In genomic region chr3:172520332-172520831, GRCh38 we compare ENCODE assay signal across 8 cellular contexts. TPM values are rescaled to one million over a fixed set of nuclear protein-coding genes. Genes with fewer than 3 reads are reported as not detected.
A peak's percentile ranks its signal among the peaks of the same experiment; 100 is the strongest.
DNase-seq lines count a peak whose midpoint lies in the region; ATAC-seq and TF ChIP-seq lines count a peak whose summit lies in the region.

No MANE protein-coding gene starts in this region.

- H3K27ac ChIP-seq in GM23248 (peak overlapping the region; percentile 49), upper lobe of left lung (peak overlapping the region; percentile 57 to 95 (median 79))

- no peak overlapping the region for H2AFZ ChIP-seq in GM23248

- DNase-seq in GM13977 (ENCODE audit: low spot score) (peak; percentile 15), GM23248 (peak; percentile 77), RPMI7951 (ENCODE audit: low read depth) (peak; percentile 97), fibroblast of the aortic adventitia (ENCODE audit: low read depth) (peak; percentile 37), upper lobe of left lung (no peak), NCI-H774 (lab: John Stamatoyannopoulos, UW) (no peak), SKM-1 (lab: John Stamatoyannopoulos, UW; ENCODE audit: unreplicated experiment) (no peak)

- no peak for TF ChIP-seq CTCF in GM13977 (IDR thresholded peaks at IDR 0.05; ENCODE audit: extremely low read depth, insufficient read depth, missing control alignments)
- TF ChIP-seq CTCF in fibroblast of the aortic adventitia (IDR thresholded peaks at IDR 0.05; ENCODE audit: insufficient read depth, low read length): no peak
- TF ChIP-seq CTCF in upper lobe of left lung (IDR thresholded peaks at IDR 0.05): no peak

- H4K20me1 ChIP-seq in GM23248 (ENCODE audit: insufficient read depth): no peaks in the 10 kb centered on the region

- ATAC-seq in upper lobe of left lung (ENCODE audit: low FRiP score in 2 of 2): no peak
- ATAC-seq in HG02588 (IDR thresholded peaks at IDR 0.05; ENCODE audit: unreplicated experiment): no peak

- H3K27me3 ChIP-seq in GM23248 (replicated peaks; ENCODE audit: insufficient read depth) (no peaks in the 10 kb centered on the region), upper lobe of left lung (no peaks in the 10 kb centered on the region)

- no peaks in the 10 kb centered on the region for H3K9me3 ChIP-seq in GM23248 (ENCODE audit: low read depth)
- no peaks in the 10 kb centered on the region for H3K9me3 ChIP-seq in upper lobe of left lung

- H3K4me2 ChIP-seq in GM23248 (ENCODE audit: unreplicated experiment): no peak overlapping the region

- H3K4me3 ChIP-seq in GM23248 (no peak overlapping the region), fibroblast of the aortic adventitia (ENCODE audit: low read depth, low read length) (no peak overlapping the region), upper lobe of left lung (peak overlapping the region in 3 of 4 donors; percentile 44 to 69 (median 59))

- peak in 1 of 4 donors; percentile 53 for TF ChIP-seq EP300 in upper lobe of left lung (IDR thresholded peaks at IDR 0.05)

- H3K36me3 ChIP-seq in GM23248 (ENCODE audit: low read depth) (no peaks in the 10 kb centered on the region), upper lobe of left lung (no peaks in the 10 kb centered on the region)

- no peaks in the 10 kb centered on the region for H3K9me2 ChIP-seq in GM23248 (ENCODE audit: insufficient read depth)

- in situ Hi-C loops in GM13977 (cut with MboI; ENCODE audit: low pct_unique_long_range_greater_than_20kb, low sequenced_read_pairs, unreplicated experiment): no loop called here
- in situ Hi-C loops in GM23248 (cut with MboI): no loop called here

- no peak overlapping the region for H3K9ac ChIP-seq in GM23248

- 32 to 39% methylated on average over 4 of the region's 4 CpGs for WGBS in GM23248 (ENCODE audit: low coverage in 1 of 2, low lambda C conversion rate in 2 of 2, missing lambda C conversion rate in 2 of 2), 2 experiments
- 33 to 51% methylated on average over 4 of the region's 4 CpGs for WGBS in upper lobe of left lung, 2 donors

- H3K79me2 ChIP-seq in GM23248 (ENCODE audit: insufficient read depth): no peaks in the 10 kb centered on the region

- H3F3A ChIP-seq in GM23248 (ENCODE audit: insufficient read depth): peaks cover 14% of the 10 kb centered on the region

- peaks cover 23% of the 10 kb centered on the region for H3K4me1 ChIP-seq in GM23248 (ENCODE audit: insufficient read depth)
- peaks cover 43 to 62% (median 52%) of the 10 kb centered on the region in 4 donors for H3K4me1 ChIP-seq in upper lobe of left lung

- TF ChIP-seq POLR2A in upper lobe of left lung (IDR thresholded peaks at IDR 0.05): no peak

RNA-seq across cellular contexts. Expression of gene TNFSF10, which starts 2.8 kb away (rescaled TPM):
- 0.63 TPM in 1 of 2 replicates, not detected in the other for total RNA-seq in GM23248 (2014; rRNA removed; shearing (Covaris generic))
- not detected in 2 replicates for polyA plus RNA-seq in GM23248 (2016; fragmentation: Nextera tagmentation; extraction: Ambion mirVana)
- total RNA-seq in RPMI7951 (2014; rRNA removed; shearing (Covaris generic)): 8.3 and 11.7 TPM in 2 replicates
- 1.1 and 5.0 TPM in 2 replicates for total RNA-seq in fibroblast of the aortic adventitia (ENCODE audit: low replicate concordance)
- total RNA-seq in upper lobe of left lung: 10 to 100 TPM; 41.0 to 95.2 (median 76.8) TPM

Comparison
In these comparisons a context has a peak if more than half of its experiments do, and no peak if none do; other contexts are left out.
1. DNase-seq: peak in GM13977 (single experiment), GM23248 (single experiment), RPMI7951 (single experiment) and fibroblast of the aortic adventitia (single experiment); none in upper lobe of left lung (0 of 2), NCI-H774 (single experiment) and SKM-1 (single experiment).
2. H3K4me3 ChIP-seq: peak in upper lobe of left lung (3 of 4); none in GM23248 (single experiment) and fibroblast of the aortic adventitia (single experiment).